ENCODE assay signal across 22 cellular contexts in the genomic region with DNA sequence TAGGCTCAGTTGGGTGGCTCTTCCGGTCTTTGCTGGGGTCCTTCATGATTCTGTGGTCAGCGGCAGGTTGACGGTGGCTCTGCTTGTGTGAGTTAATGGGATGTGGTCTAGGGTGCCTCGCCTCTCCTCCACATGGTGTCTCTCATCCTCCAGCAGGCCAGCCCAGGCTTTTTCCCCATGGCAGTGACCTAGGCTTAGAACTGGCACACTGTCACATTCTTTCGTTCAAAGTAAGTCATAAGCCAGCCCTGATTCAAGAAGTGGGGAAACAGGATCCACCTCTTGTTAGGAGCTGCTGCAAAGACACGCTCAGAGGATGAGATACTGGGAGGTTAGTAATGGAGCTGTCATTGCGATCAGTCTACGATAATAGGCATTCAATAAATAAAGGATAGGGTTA. TPM values are rescaled to one million over a fixed set of nuclear protein-coding genes. Genes with fewer than 3 reads are reported as not detected.
"Had no signal": no experiment of that assay in that cellular context is flagged by ENCODE, and none has a peak within 500 bp of the region (broad histone marks: within the 10 kb centered on the region; RNA-seq: fewer than 3 reads in every experiment).

No MANE protein-coding gene starts in this region.

- FAIRE-seq: RCC 7860, TTC549 had no signal

- ATAC-seq: activated CD4-positive, alpha-beta T cell treated with anti-CD3 and anti-CD28 coated beads for 36 hours; activated T-cell treated with anti-CD3 and anti-CD28 coated beads, Interleukin-2, amount 50 U/mL, for 72 hours; body of pancreas had no signal

- DNase-seq: activated CD4-positive, alpha-beta memory T cell treated with anti-CD3 and anti-CD28 coated beads, Interleukin-2, amount 10 ng/mL, durations not matched to agents 7 days and 5 days; activated CD4-positive, alpha-beta T cell treated with anti-CD3 and anti-CD28 coated beads for 36 hours; activated CD4-positive, alpha-beta T cell treated with anti-CD3 and anti-CD28 coated beads, Interleukin-2, amount 50 U/mL, for 1 hour; activated CD4-positive, CD25-positive, alpha-beta regulatory T cell; activated T-cell treated with anti-CD3 and anti-CD28 coated beads, Interleukin-2, amount 50 U/mL, for 72 hours; aorta; body of pancreas; KG1; NCI-H1048; NCI-H187 treated with DMSO at 0.1 percent for 48 hours; NCI-H2171; NCI-H510A; NCI-H526 treated with DMSO at 0.1 percent for 48 hours; NCI-H82; NK-92 treated with Interleukin-12 subunit alpha and Interleukin-12 subunit beta, amount 100 ng/mL, for 24 hours; OCI-M1; SHP77; T-helper 2 cell; T1000 had no signal

- H3K4me3 ChIP-seq: body of pancreas had no signal

- H3K27me3 ChIP-seq: body of pancreas had no signal

- H3K9me3 ChIP-seq: body of pancreas had no signal

RNA-seq across cellular contexts. Expression of a gene that starts 46.0 kb away (rescaled TPM):
- polyA plus RNA-seq: IgD-negative memory B cell had no signal
